Comparison of ENCODE assay signal across 8 cellular contexts in genomic region chr4:88823058-88823919, GRCh38.
DNase-seq lines count a peak whose midpoint lies in the region; ATAC-seq and TF ChIP-seq lines count a peak whose summit lies in the region.

No MANE protein-coding gene starts in this region.

- CTCF ChIA-PET in WTC11 (lab: Charles Lee): interaction anchor here (1.1 to 1.5 kb wide), 2 partner anchors 9 to 200 kb away, joined by 6 to 8 read pairs; no protein-coding TSS in a partner anchor

- ATAC-seq in GM18505 (IDR thresholded peaks at IDR 0.05; ENCODE audit: unreplicated experiment) (peak; percentile 93), HG02938 (IDR thresholded peaks at IDR 0.05; ENCODE audit: unreplicated experiment) (peak; percentile 99), WTC11 (peak; percentile 97)

- no peak for TF ChIP-seq CTCF in WTC11 (IDR thresholded peaks at IDR 0.05)

- no peaks in the 10 kb centered on the region for H3K27me3 Mint-ChIP-seq in WTC11 (ENCODE audit: low read depth)

- H3K36me3 Mint-ChIP-seq in WTC11: no peaks in the 10 kb centered on the region

- POLR2A ChIA-PET in WTC11 (lab: Charles Lee): interaction anchor here (0.5 kb wide), 1 partner anchor 140 kb away, joined by 3 read pairs; no protein-coding TSS in a partner anchor

- TF ChIP-seq POLR2A in GM18505 (IDR thresholded peaks at IDR 0.05; ENCODE audit: borderline replicate concordance, extremely low read depth, insufficient read depth, insufficient read length): no peak

- H3K9me3 Mint-ChIP-seq in WTC11: no peaks in the 10 kb centered on the region

- peak overlapping the region; percentile 72 for H3K4me3 Mint-ChIP-seq in WTC11

- peaks cover 22% of the 10 kb centered on the region for H3K4me1 Mint-ChIP-seq in WTC11

- H3K27ac Mint-ChIP-seq in WTC11: peak overlapping the region; percentile 98

- peak; percentile 90 for DNase-seq in NCI-H2029 treated with DMSO at 0.1 percent for 48 hours (lab: John Stamatoyannopoulos, UW)
- DNase-seq in WTC11 (ENCODE audit: low spot score): peak; percentile 63
- peak; percentile 92 for DNase-seq in cerebellar cortex (ENCODE audit: low spot score)
- DNase-seq in islet precursor cell: peak; percentile 96
- peak; percentile 29 to 57 for DNase-seq in stimulated activated CD4-positive, alpha-beta T cell treated with anti-CD3 and anti-CD28 coated beads, Interleukin-12 subunit alpha, Interleukin-12 subunit beta, amount 100 ng/mL, for 24 hours (ENCODE audit: low read depth in 2 of 2)
- DNase-seq in cerebellar nuclear complex (lab: John Stamatoyannopoulos, UW): no peak

TF ChIP-seq in WTC11, 78 proteins besides CTCF, POLR2A, EP300 and RAD21:
- TF ChIP-seq FOXP4 (CRISPR knock-in tag; IDR thresholded peaks at IDR 0.05) (no peak), MAX (CRISPR knock-in tag; IDR thresholded peaks at IDR 0.05) (peak; percentile 28; the same call in 1 of the 2 replicates), NR2C2 (CRISPR knock-in tag; IDR thresholded peaks at IDR 0.05) (peak; percentile 35; the same call in 1 of the 2 replicates), ZNF317 (CRISPR knock-in tag; IDR thresholded peaks at IDR 0.05; ENCODE audit: borderline replicate concordance, low read depth) (peak; percentile 96), RELA (CRISPR knock-in tag; IDR thresholded peaks at IDR 0.05; ENCODE audit: borderline replicate concordance) (no peak), FOXK1 (CRISPR knock-in tag; IDR thresholded peaks at IDR 0.05) (0 out of 2 replicates have a peak, but pooled peaks have one; percentile 46), TEAD1 (CRISPR knock-in tag; IDR thresholded peaks at IDR 0.05) (peak; percentile 32; the same call in 1 of the 2 replicates), NFYB (CRISPR knock-in tag; conservative IDR thresholded peaks at IDR 0.05; ENCODE audit: low read depth) (0 out of 2 replicates have a peak, but pooled peaks have one; percentile 8), CREB1 (CRISPR knock-in tag; IDR thresholded peaks at IDR 0.05) (no peak), SMAD4 (CRISPR knock-in tag; IDR thresholded peaks at IDR 0.05) (no peak), ZNF425 (CRISPR knock-in tag; conservative IDR thresholded peaks at IDR 0.05) (no peak), SP1 (CRISPR knock-in tag; conservative IDR thresholded peaks at IDR 0.05) (no peak; the same call in 1 of the 2 replicates), ZNF263 (CRISPR knock-in tag; IDR thresholded peaks at IDR 0.05; ENCODE audit: low read depth) (peak; percentile 99), CREM (CRISPR knock-in tag; IDR thresholded peaks at IDR 0.05) (no peak), USF1 (CRISPR knock-in tag; IDR thresholded peaks at IDR 0.05) (no peak), GTF2I (CRISPR knock-in tag; conservative IDR thresholded peaks at IDR 0.05) (no peak), ETV6 (CRISPR knock-in tag; IDR thresholded peaks at IDR 0.05) (peak; percentile 39; the same call in 1 of the 2 replicates)

Comparison
In these comparisons a context has a peak if more than half of its experiments do, and no peak if none do; other contexts are left out.
1. DNase-seq: peak in NCI-H2029 treated with DMSO at 0.1 percent for 48 hours (single experiment), WTC11 (single experiment), cerebellar cortex (single experiment), islet precursor cell (single experiment) and stimulated activated CD4-positive, alpha-beta T cell treated with anti-CD3 and anti-CD28 coated beads, Interleukin-12 subunit alpha, Interleukin-12 subunit beta, amount 100 ng/mL, for 24 hours (2 of 2); none in cerebellar nuclear complex (0 of 2).
2. Peak in every context shown above with its lines, with median percentiles within 50 percentile points of each other: ATAC-seq.